23 cellular contexts compared by ENCODE assay signal in the genomic region with DNA sequence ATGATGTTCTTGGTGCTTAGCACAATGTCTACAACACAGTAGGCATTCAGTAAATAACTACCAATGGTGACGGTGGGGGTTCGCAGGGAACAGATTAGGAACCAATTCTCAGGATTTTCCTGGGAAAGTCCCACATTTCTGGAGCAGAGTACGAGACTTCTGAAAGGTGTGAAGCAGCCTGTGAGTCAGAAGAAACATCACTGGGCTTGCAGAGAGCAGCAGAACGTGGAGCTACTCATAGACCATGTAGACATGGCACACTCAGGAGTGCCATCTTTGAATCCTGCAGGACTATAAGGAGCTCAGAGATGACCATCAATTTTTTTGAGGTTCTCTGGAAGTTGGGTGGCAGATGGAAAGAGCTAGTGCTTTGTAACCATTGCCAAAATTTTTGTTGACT.
"Had no signal": no experiment of that assay in that cellular context is flagged by ENCODE, and none has a peak within 500 bp of the region (broad histone marks: within the 10 kb centered on the region; RNA-seq: fewer than 3 reads in every experiment).

No MANE protein-coding gene starts in this region.

- ATAC-seq: esophagus mucosa; gastroesophageal sphincter; heart left ventricle; left cardiac atrium; left lung; natural killer cell; psoas muscle; right cardiac atrium; stimulated activated memory B cell treated with anti-CD40 and anti-IgM and Interleukin-4, amounts not matched to agents 10 μg/mL and 1 μg/mL and 100 μg/mL, for 72 hours; stimulated activated naive CD8-positive, alpha-beta T cell treated with anti-CD3 and anti-CD28 coated beads, Interleukin-15, Interleukin-2, amounts not matched to agents 100 U/mL and 50 U/mL, for 24 hours had no signal

- H3K27me3 ChIP-seq: gastroesophageal sphincter, heart left ventricle, left lung, ovary, sigmoid colon, testis, tibial artery had no signal

- H3K36me3 ChIP-seq: gastroesophageal sphincter, heart left ventricle, left lung, ovary, sigmoid colon, tibial artery had no signal

- FAIRE-seq: colon, keratinocyte had no signal

- H3K4me3 ChIP-seq: dorsolateral prefrontal cortex, gastroesophageal sphincter, heart left ventricle, left lung, ovary, psoas muscle, sigmoid colon, testis, tibial artery had no signal

- DNase-seq: dorsolateral prefrontal cortex; effector CD4-positive, alpha-beta T cell; heart left ventricle; left cardiac atrium; left lung; natural killer cell; occipital lobe; ovary; posterior cingulate gyrus; psoas muscle; right cardiac atrium; sigmoid colon; stimulated activated CD4-positive, alpha-beta T cell treated with anti-CD3 and anti-CD28 coated beads, Interleukin-4, amount 100 ng/mL, for 4 hours; stimulated activated naive CD8-positive, alpha-beta T cell treated with anti-CD3 and anti-CD28 coated beads, Interleukin-15, Interleukin-2, amounts not matched to agents 100 U/mL and 50 U/mL, for 24 hours; substantia nigra; testis; tibial artery had no signal

- H3K4me1 ChIP-seq: gastroesophageal sphincter, heart left ventricle, left lung, psoas muscle, sigmoid colon, testis, tibial artery had no signal

- H3K27ac ChIP-seq: dorsolateral prefrontal cortex, epithelial cell of prostate, gastroesophageal sphincter, heart left ventricle, left lung, ovary, psoas muscle, sigmoid colon, testis, tibial artery had no signal

- H3K9me3 ChIP-seq: psoas muscle, sigmoid colon, testis, tibial artery had no signal
